28 cellular contexts compared by ENCODE assay signal in genomic region chr6:61745994-61746393, GRCh38.
DNase-seq lines count a peak whose midpoint lies in the region; ATAC-seq and FAIRE-seq lines count a peak whose summit lies in the region.
"Had no signal": no experiment of that assay in that cellular context is flagged by ENCODE, and none has a peak within 500 bp of the region (broad histone marks: within the 10 kb centered on the region; RNA-seq: fewer than 3 reads in every experiment).

No MANE protein-coding gene starts in this region.

- H3K4me3 Mint-ChIP-seq in stimulated activated memory B cell treated with anti-CD40 and anti-IgM and Interleukin-4, amounts not matched to agents 10 μg/mL and 1 μg/mL and 100 μg/mL, for 72 hours: no peak overlapping the region
- H3K4me3 Mint-ChIP-seq: CD14-positive monocyte; CD4-positive, alpha-beta memory T cell; CD4-positive, CD25-positive, alpha-beta regulatory T cell; CD8-positive, alpha-beta memory T cell had no signal

- ATAC-seq in HG02870 (IDR thresholded peaks at IDR 0.05; ENCODE audit: unreplicated experiment) (peak; percentile 47), GM18858 (IDR thresholded peaks at IDR 0.05; ENCODE audit: unreplicated experiment) (no peak)
- ATAC-seq in stimulated activated memory B cell treated with anti-CD40 and anti-IgM and Interleukin-4, amounts not matched to agents 10 μg/mL and 1 μg/mL and 100 μg/mL, for 72 hours: peak; percentile 61
- ATAC-seq: GM12878 had no signal

- FAIRE-seq in urothelium cell line (lab: Jason Lieb, UNC): peak; percentile 74
- FAIRE-seq: A204.1, GM12878, GM12892, GM18507, GM19239 had no signal

- DNase-seq in HT1080 (ENCODE audit: low read depth): peak; percentile 13
- no peak for DNase-seq in urothelium cell line (ENCODE audit: low spot score)
- DNase-seq in islet precursor cell: no peak
- no peak for DNase-seq in amygdala (lab: John Stamatoyannopoulos, UW)
- DNase-seq: 8988T; ACHN; BE2C; C1 segment of cervical spinal cord; CD4-positive, alpha-beta memory T cell; CD4-positive, CD25-positive, alpha-beta regulatory T cell; CD8-positive, alpha-beta memory T cell; COR-L47; DMS 273 treated with DMSO at 0.1 percent for 48 hours; DMS153; DMS53; DMS79; DND-41; EL; GDM1 had no signal

- H3K27me3 Mint-ChIP-seq in stimulated activated memory B cell treated with anti-CD40 and anti-IgM and Interleukin-4, amounts not matched to agents 10 μg/mL and 1 μg/mL and 100 μg/mL, for 72 hours: no peaks in the 10 kb centered on the region
- H3K27me3 Mint-ChIP-seq: CD4-positive, alpha-beta memory T cell; CD4-positive, CD25-positive, alpha-beta regulatory T cell; CD8-positive, alpha-beta memory T cell had no signal

- H3K27ac Mint-ChIP-seq in stimulated activated memory B cell treated with anti-CD40 and anti-IgM and Interleukin-4, amounts not matched to agents 10 μg/mL and 1 μg/mL and 100 μg/mL, for 72 hours: no peak overlapping the region
- H3K27ac Mint-ChIP-seq: CD14-positive monocyte; CD4-positive, CD25-positive, alpha-beta regulatory T cell; CD8-positive, alpha-beta memory T cell had no signal

- H3K9me3 Mint-ChIP-seq in stimulated activated memory B cell treated with anti-CD40 and anti-IgM and Interleukin-4, amounts not matched to agents 10 μg/mL and 1 μg/mL and 100 μg/mL, for 72 hours: peaks cover 3% of the 10 kb centered on the region

- no peaks in the 10 kb centered on the region for H3K4me1 Mint-ChIP-seq in stimulated activated memory B cell treated with anti-CD40 and anti-IgM and Interleukin-4, amounts not matched to agents 10 μg/mL and 1 μg/mL and 100 μg/mL, for 72 hours
- H3K4me1 Mint-ChIP-seq: CD14-positive monocyte; CD4-positive, alpha-beta memory T cell; CD4-positive, CD25-positive, alpha-beta regulatory T cell; CD8-positive, alpha-beta memory T cell had no signal

- peaks cover 18% of the 10 kb centered on the region for H3K36me3 Mint-ChIP-seq in stimulated activated memory B cell treated with anti-CD40 and anti-IgM and Interleukin-4, amounts not matched to agents 10 μg/mL and 1 μg/mL and 100 μg/mL, for 72 hours
- H3K36me3 Mint-ChIP-seq: CD14-positive monocyte; CD4-positive, alpha-beta memory T cell; CD4-positive, CD25-positive, alpha-beta regulatory T cell; CD8-positive, alpha-beta memory T cell had no signal
